In the genomic region with DNA sequence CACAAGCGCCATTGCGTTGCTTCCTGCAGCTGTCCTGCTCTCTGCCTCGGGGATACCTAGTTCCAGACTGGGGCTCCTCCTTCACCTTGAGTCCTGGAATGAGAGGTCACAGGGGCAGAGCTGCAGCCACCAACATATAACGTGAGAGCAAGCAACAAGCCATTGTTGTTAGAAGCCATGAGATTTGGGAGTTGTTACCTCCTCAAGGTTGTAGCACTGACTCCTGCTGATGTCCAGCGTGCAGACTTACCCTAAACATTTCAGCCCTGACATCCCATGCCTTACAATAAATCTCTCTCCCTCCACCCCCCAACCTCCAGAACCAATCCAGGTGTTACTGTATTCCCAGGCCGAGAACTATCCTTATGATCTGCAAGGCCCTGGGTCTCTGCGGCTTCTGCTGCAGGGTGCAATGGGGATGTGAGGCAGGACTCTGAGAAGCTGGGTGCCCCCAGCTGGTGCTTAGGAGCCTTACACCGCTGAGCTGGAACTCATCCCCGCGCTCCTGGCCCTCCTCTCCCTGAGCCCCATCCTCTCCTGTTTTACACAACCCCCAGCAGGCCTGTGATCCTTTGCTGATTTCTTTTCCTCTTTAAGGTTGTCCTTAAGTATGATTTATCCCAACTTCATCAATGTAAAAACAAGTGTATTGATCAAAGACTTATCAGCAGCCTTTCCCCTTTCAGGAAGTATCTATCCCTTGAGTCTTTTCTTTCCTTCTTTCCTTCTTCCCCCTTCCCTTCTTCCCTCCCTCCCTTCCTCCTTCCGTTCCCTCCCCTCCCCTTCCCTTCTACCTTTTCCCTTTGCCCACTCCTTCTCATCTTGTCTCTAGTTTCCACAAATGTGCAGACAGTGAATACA, we compare ENCODE assay signal across 9 cellular contexts.
DNase-seq lines count a peak whose midpoint lies in the region; ATAC-seq and TF ChIP-seq lines count a peak whose summit lies in the region.
"Had no signal": no experiment of that assay in that cellular context is flagged by ENCODE, and none has a peak within 500 bp of the region (broad histone marks: within the 10 kb centered on the region; RNA-seq: fewer than 3 reads in every experiment).

No MANE protein-coding gene starts in this region.

- CTCF ChIA-PET in T-cell (lab: Charles Lee) = interaction anchor here (0.7 kb wide), 2 partner anchors 100 to 125 kb away, joined by 3 to 5 read pairs; no protein-coding TSS in a partner anchor

- H3K9me3 ChIP-seq in cardiac muscle cell (ENCODE audit: low read depth) (no peaks in the 10 kb centered on the region), thyroid gland (no peaks in the 10 kb centered on the region)

- DNase-seq in activated effector memory CD4-positive, alpha-beta T cell treated with anti-CD3 and anti-CD28 coated beads, Interleukin-2, amount 50 U/mL, for 16 hours = peak; percentile 61
- DNase-seq in activated effector memory CD4-positive, alpha-beta T cell treated with Interleukin-2 at 50 U/mL for 16 hours = no peak
- DNase-seq in T-cell = peak in 2 of 34 experiments; percentile 2 to 9
- DNase-seq in cardiac muscle cell (ENCODE audit: low read depth in 1 of 2, low spot score in 1 of 2) = peak; percentile 78 to 80
- DNase-seq in thyroid gland = peak; percentile 7 to 18
- DNase-seq in DMS153 (lab: John Stamatoyannopoulos, UW) = no peak
- no peak for DNase-seq in NCI-H1436 treated with DMSO at 0.1 percent for 48 hours (lab: John Stamatoyannopoulos, UW)
- no peak for DNase-seq in NCI-H524 (lab: John Stamatoyannopoulos, UW)
- DNase-seq: Calu3 had no signal

- no peak overlapping the region for H3K27ac Mint-ChIP-seq in T-cell

- no peak for TF ChIP-seq POLR2A in thyroid gland (IDR thresholded peaks at IDR 0.05)

- no peak overlapping the region for H3K4me3 ChIP-seq in cardiac muscle cell
- no peak overlapping the region for H3K4me3 ChIP-seq in thyroid gland (replicated peaks in 1 of 3)

- WGBS in thyroid gland, 2 donors = 69 to 70% methylated on average over 11 of the region's 11 CpGs

- H3K4me1 ChIP-seq in cardiac muscle cell (ENCODE audit: low read depth) (peaks cover 16% of the 10 kb centered on the region), thyroid gland (no peaks in the 10 kb centered on the region)

- no peak overlapping the region for H3K27ac ChIP-seq in cardiac muscle cell
- no peak overlapping the region for H3K27ac ChIP-seq in thyroid gland

- peaks cover 0 to 4% (median 3%) of the 10 kb centered on the region in 3 donors for H3K4me1 Mint-ChIP-seq in T-cell

- POLR2A ChIA-PET in T-cell (lab: Charles Lee) = no interaction called here

- H3K36me3 ChIP-seq in cardiac muscle cell (no peaks in the 10 kb centered on the region), thyroid gland (no peaks in the 10 kb centered on the region)

- peak; percentile 36 to 58 (median 54) for ATAC-seq in T-cell (replicated peaks in 1 of 4)

- H3K36me3 Mint-ChIP-seq in T-cell = no peaks in the 10 kb centered on the region

- TF ChIP-seq CTCF in cardiac muscle cell (IDR thresholded peaks at IDR 0.05; ENCODE audit: low read depth, low read length) = peak; percentile 68
- peak in 1 of 6 experiments; percentile 18 for TF ChIP-seq CTCF in thyroid gland (IDR thresholded peaks at IDR 0.05)

- intact Hi-C loops in thyroid gland (cut with DNase I) = no loop called here

- no peak overlapping the region for H3K4me3 Mint-ChIP-seq in T-cell

- peaks cover 4 to 10% of the 10 kb centered on the region in 2 donors for H3K27me3 Mint-ChIP-seq in T-cell

- H3K9me3 Mint-ChIP-seq in T-cell = no peaks in the 10 kb centered on the region

- no peaks in the 10 kb centered on the region for H3K27me3 ChIP-seq in cardiac muscle cell
- no peaks in the 10 kb centered on the region for H3K27me3 ChIP-seq in thyroid gland

Comparison
In these comparisons a context has a peak if more than half of its experiments do, and no peak if none do; other contexts are left out.
1. DNase-seq: peak in activated effector memory CD4-positive, alpha-beta T cell treated with anti-CD3 and anti-CD28 coated beads, Interleukin-2, amount 50 U/mL, for 16 hours (single experiment), cardiac muscle cell (2 of 2) and thyroid gland (2 of 2); none in activated effector memory CD4-positive, alpha-beta T cell treated with Interleukin-2 at 50 U/mL for 16 hours (single experiment), DMS153 (single experiment), NCI-H1436 treated with DMSO at 0.1 percent for 48 hours (single experiment) and NCI-H524 (0 of 2).